ENCODE assay signal across 19 cellular contexts in the genomic region with DNA sequence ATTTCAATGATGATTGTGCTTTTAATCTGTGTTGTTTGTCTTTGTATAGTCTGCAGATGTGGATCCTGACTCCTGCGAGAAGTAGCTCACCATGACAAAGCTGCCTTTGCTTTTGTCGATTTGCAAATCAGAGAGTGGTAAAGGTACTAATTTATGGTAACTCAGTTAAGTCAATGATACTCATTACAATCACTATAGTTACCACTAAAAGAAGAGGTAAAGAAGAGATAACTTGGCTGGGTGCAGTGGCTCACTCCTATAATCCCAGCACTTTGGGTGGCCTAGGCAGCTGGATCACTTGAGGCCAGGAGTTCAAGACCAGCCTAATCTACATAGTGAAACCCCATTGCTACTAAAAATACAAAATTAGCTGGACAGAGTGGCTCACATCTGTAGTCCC. TPM values are rescaled to one million over a fixed set of nuclear protein-coding genes. Genes with fewer than 3 reads are reported as not detected.
"Had no signal": no experiment of that assay in that cellular context is flagged by ENCODE, and none has a peak within 500 bp of the region (broad histone marks: within the 10 kb centered on the region; RNA-seq: fewer than 3 reads in every experiment).

No MANE protein-coding gene starts in this region.

RNA-seq across cellular contexts. Expression of a gene that starts 17.6 kb away (rescaled TPM):
- total RNA-seq: natural killer cell treated with Interleukin-12 subunit alpha and Interleukin-12 subunit beta and Interleukin-15 and Interleukin-18, amount 100 ng/mL, for 72 hours; neural crest cell; omental fat pad; osteocyte; pancreas; posterior vena cava; pulmonary artery endothelial cell; right atrium auricular region; sciatic nerve; smooth muscle cell; spleen; suprapubic skin; transverse colon; upper lobe of right lung; urinary bladder; uterus had no signal
- polyA plus RNA-seq: pancreas, smooth muscle cell, spleen, thymus, urinary bladder had no signal

RNA-seq across cellular contexts. Expression of a gene that starts 20.6 kb away (rescaled TPM):
- total RNA-seq: natural killer cell treated with Interleukin-12 subunit alpha and Interleukin-12 subunit beta and Interleukin-15 and Interleukin-18, amount 100 ng/mL, for 72 hours; neural crest cell; omental fat pad; osteocyte; pancreas; posterior vena cava; prostate gland; pulmonary artery endothelial cell; right atrium auricular region; sciatic nerve; smooth muscle cell; spleen; suprapubic skin; testis; transverse colon; upper lobe of right lung; urinary bladder; uterus had no signal
- polyA plus RNA-seq: pancreas, smooth muscle cell, spleen, urinary bladder had no signal

RNA-seq across cellular contexts. Expression of a gene that starts 33.8 kb away (rescaled TPM):
- total RNA-seq: natural killer cell treated with Interleukin-12 subunit alpha and Interleukin-12 subunit beta and Interleukin-15 and Interleukin-18, amount 100 ng/mL, for 72 hours; neural crest cell; omental fat pad; osteocyte; pancreas; posterior vena cava; prostate gland; pulmonary artery endothelial cell; right atrium auricular region; sciatic nerve; smooth muscle cell; spleen; suprapubic skin; transverse colon; upper lobe of right lung; urinary bladder; uterus had no signal
- polyA plus RNA-seq: pancreas, smooth muscle cell, spleen, urinary bladder had no signal
